ENCODE assay signal across 8 cellular contexts in the genomic region with DNA sequence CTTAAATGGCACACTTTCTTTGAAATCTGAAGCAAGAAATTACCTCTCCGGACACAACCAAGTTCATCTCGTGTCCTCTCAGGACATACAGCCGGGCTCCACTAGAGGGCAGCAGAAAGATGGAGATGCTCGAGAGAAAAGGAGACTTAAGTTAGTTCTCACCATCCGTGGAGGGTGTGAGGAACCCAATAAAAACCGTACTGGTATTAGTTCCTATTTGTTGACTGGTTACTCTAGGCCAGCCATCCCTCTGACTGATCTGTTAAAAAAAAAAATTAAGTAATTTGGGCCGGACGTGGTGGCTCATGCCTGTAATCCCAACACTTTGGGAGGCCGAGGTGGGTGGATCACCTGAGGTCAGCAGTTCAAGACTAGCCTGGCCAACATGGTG. TPM values are rescaled to one million over a fixed set of nuclear protein-coding genes. Genes with fewer than 3 reads are reported as not detected.
DNase-seq lines count a peak whose midpoint lies in the region; ATAC-seq, FAIRE-seq and TF ChIP-seq lines count a peak whose summit lies in the region.

No MANE protein-coding gene starts in this region.

- H3K27ac ChIP-seq in SK-N-SH (ENCODE audit: low read depth in 2 of 2, low read length in 1 of 2) = no peak overlapping the region
- no peak overlapping the region for H3K27ac ChIP-seq in pancreas

- WGBS in SK-N-SH (ENCODE audit: low lambda C conversion rate) = 3% methylated on average over 8 of the region's 9 CpGs
- WGBS in pancreas, 2 donors = 9 to 17% methylated on average over 9 of the region's 9 CpGs

- no peak for TF ChIP-seq EP300 in SK-N-SH (IDR thresholded peaks at IDR 0.05; ENCODE audit: borderline replicate concordance in 1 of 2, low read depth in 1 of 2, low read length in 1 of 2)

- H3K9me3 ChIP-seq in SK-N-SH = no peaks in the 10 kb centered on the region
- no peaks in the 10 kb centered on the region for H3K9me3 ChIP-seq in pancreas

- no peaks in the 10 kb centered on the region for H3K79me2 ChIP-seq in SK-N-SH (ENCODE audit: insufficient read depth)

- peaks cover 0 to 12% of the 10 kb centered on the region in 2 experiments; a peak in 1 of 4 replicates for H3K4me1 ChIP-seq in SK-N-SH (ENCODE audit: control insufficient read depth in 1 of 2, insufficient read depth in 2 of 2, low read depth in 1 of 2, low read length in 1 of 2)
- peaks cover 0 to 8% (median 0%) of the 10 kb centered on the region in 3 donors for H3K4me1 ChIP-seq in pancreas

- H3K9me2 ChIP-seq in SK-N-SH = no peaks in the 10 kb centered on the region

- peak overlapping the region in 1 of 2 experiments; percentile 18; a peak in 1 of 4 replicates for H3K4me3 ChIP-seq in SK-N-SH (ENCODE audit: low read depth in 2 of 2, low read length in 1 of 2)
- H3K4me3 ChIP-seq in pancreas = no peak overlapping the region

- H3K27me3 ChIP-seq in SK-N-SH (ENCODE audit: insufficient read depth) (peaks cover 27% of the 10 kb centered on the region), pancreas (no peaks in the 10 kb centered on the region)

- CTCF ChIA-PET in SK-N-SH (lab: Yijun Ruan, JAX) = interaction anchor here (0.8 to 23.8 kb wide), 35 partner anchors 10 to 402 kb away, joined by 3 to 779 read pairs (median 4); a partner anchor contains a TSS

- no peaks in the 10 kb centered on the region for H3F3A ChIP-seq in SK-N-SH (replicated peaks; ENCODE audit: insufficient read depth)

- intact Hi-C loops in pancreas (cut with DNase I) = loop anchor here in 1 of 3 donors (10.0 kb wide), 1 partner anchor 240 kb away; a partner anchor contains a TSS

- no peak for FAIRE-seq in pancreas (lab: Jason Lieb, UNC)

- H3K36me3 ChIP-seq in SK-N-SH (replicated peaks in 1 of 2; ENCODE audit: control insufficient read depth in 1 of 2, insufficient read depth in 2 of 2, low read length in 1 of 2) (no peaks in the 10 kb centered on the region), pancreas (no peaks in the 10 kb centered on the region)

- POLR2A ChIA-PET in SK-N-SH (lab: Yijun Ruan, JAX) = no interaction called here

- no peak overlapping the region for H3K9ac ChIP-seq in SK-N-SH

- H3K4me2 ChIP-seq in SK-N-SH = peak overlapping the region; percentile 100; the same call in 1 of the 2 replicates

- H2AFZ ChIP-seq in SK-N-SH (ENCODE audit: low read depth) = no peak overlapping the region

- no peaks in the 10 kb centered on the region for H4K20me1 ChIP-seq in SK-N-SH (ENCODE audit: insufficient read depth)

- TF ChIP-seq RAD21 in SK-N-SH (IDR thresholded peaks at IDR 0.05; ENCODE audit: low read length) = peak; percentile 79

- TF ChIP-seq CTCF in GM12872 (IDR thresholded peaks at IDR 0.05; ENCODE audit: insufficient read depth, low read depth, low read length) = peak; percentile 87
- TF ChIP-seq CTCF in SK-N-SH (IDR thresholded peaks at IDR 0.05) = peak; percentile 92
- TF ChIP-seq CTCF in pancreas (IDR thresholded peaks at IDR 0.05) = peak; percentile 78 to 80 (median 79)

- peak; percentile 63 for DNase-seq in NCI-H1092 (lab: John Stamatoyannopoulos, UW)
- peak; percentile 79 for DNase-seq in SK-N-SH
- DNase-seq in activated naive CD4-positive, alpha-beta T cell (lab: John Stamatoyannopoulos, UW) = peak; percentile 36 to 78 (median 68)
- peak; percentile 74 for DNase-seq in globus pallidus (ENCODE audit: low spot score)
- peak in 5 of 6 donors; percentile 61 to 89 (median 80) for DNase-seq in pancreas
- DNase-seq in ureter (ENCODE audit: low spot score) = peak; percentile 85

- peak; percentile 57 to 75 (median 66) for ATAC-seq in pancreas
- ATAC-seq in HG02678 (IDR thresholded peaks at IDR 0.05; ENCODE audit: unreplicated experiment) = no peak

TF ChIP-seq in SK-N-SH, 30 proteins besides CTCF, POLR2A, EP300 and RAD21:
- TF ChIP-seq YY1 (IDR thresholded peaks at IDR 0.05; ENCODE audit: low read depth) (no peak), RFX5 (IDR thresholded peaks at IDR 0.05; ENCODE audit: low read length) (peak; percentile 34; the same call in 1 of the 2 replicates), SMC3 (IDR thresholded peaks at IDR 0.05; ENCODE audit: low read depth, low read length) (peak; percentile 60), FOSL2 (IDR thresholded peaks at IDR 0.05; ENCODE audit: borderline replicate concordance, low read depth) (no peak), SIN3A (IDR thresholded peaks at IDR 0.05; ENCODE audit: borderline replicate concordance, low read depth, low read length) (no peak), GABPA (IDR thresholded peaks at IDR 0.05; ENCODE audit: low read depth) (no peak), MXI1 (IDR thresholded peaks at IDR 0.05; ENCODE audit: low read depth, low read length) (peak; percentile 44; the same call in 1 of the 2 replicates)
- TF ChIP-seq, protein P1, sequence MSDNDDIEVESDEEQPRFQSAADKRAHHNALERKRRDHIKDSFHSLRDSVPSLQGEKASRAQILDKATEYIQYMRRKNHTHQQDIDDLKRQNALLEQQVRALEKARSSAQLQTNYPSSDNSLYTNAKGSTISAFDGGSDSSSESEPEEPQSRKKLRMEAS (IDR thresholded peaks at IDR 0.05; ENCODE audit: low read depth) = no peak
TF ChIP-seq in SK-N-SH: peak in this region for 3.

RNA-seq across cellular contexts. Expression of a gene that starts 7.9 kb away (rescaled TPM):
- polyA plus RNA-seq in SK-N-SH (2012; rRNA removed) (0.08 TPM in 1 of 2 replicates, not detected in the other), pancreas (under 1 TPM; 0.09 to 0.11 TPM)
- polyA plus RNA-seq in SK-N-SH (2012; cell fraction: cytosol; rRNA removed) = 0.03 TPM in 1 of 2 replicates, not detected in the other
- polyA plus RNA-seq in SK-N-SH (2012; cell fraction: nucleus; rRNA removed) = not detected in 2 replicates
- total RNA-seq in pancreas (under 1 TPM in 3 of 6 donors, not detected in 3; 0.28 to 0.66 (median 0.29) TPM), ureter (2.4 TPM)

RNA-seq across cellular contexts. Expression of a gene that starts 58.5 kb away (rescaled TPM):
- polyA plus RNA-seq in SK-N-SH (2012; rRNA removed) = 0.80 and 1.3 TPM in 2 replicates
- 0.50 and 0.92 TPM in 2 replicates for polyA plus RNA-seq in SK-N-SH (2012; cell fraction: cytosol; rRNA removed)
- polyA plus RNA-seq in SK-N-SH (2012; cell fraction: nucleus; rRNA removed) = 1.1 and 1.3 TPM in 2 replicates
- 1 to 10 TPM in 2 of 6 donors, under 1 TPM in 4; 0.37 to 5.6 (median 0.75) TPM for total RNA-seq in pancreas
- 1 to 10 TPM in 1 of 2 donors, under 1 TPM in 1; 0.53 to 1.1 TPM for polyA plus RNA-seq in pancreas
- 2.2 TPM for total RNA-seq in ureter
